Comparison of ENCODE assay signal across 9 cellular contexts in genomic region chr22:35684270-35684700, GRCh38. TPM values are rescaled to one million over a fixed set of nuclear protein-coding genes. Genes with fewer than 3 reads are reported as not detected.
DNase-seq lines count a peak whose midpoint lies in the region; ATAC-seq and TF ChIP-seq lines count a peak whose summit lies in the region.
"Had no signal": no experiment of that assay in that cellular context is flagged by ENCODE, and none has a peak within 500 bp of the region (broad histone marks: within the 10 kb centered on the region; RNA-seq: fewer than 3 reads in every experiment).

No MANE protein-coding gene starts in this region.

- H3K9me3 Mint-ChIP-seq in central memory CD8-positive, alpha-beta T cell: no peaks in the 10 kb centered on the region

- no peaks in the 10 kb centered on the region for H3K36me3 Mint-ChIP-seq in central memory CD8-positive, alpha-beta T cell (ENCODE audit: insufficient read depth)

- no peaks in the 10 kb centered on the region for H3K4me1 ChIP-seq in thyroid gland

- no peak overlapping the region for H3K27ac ChIP-seq in thyroid gland

- intact Hi-C loops in thyroid gland (cut with DNase I): no loop called here

- WGBS in thyroid gland, 2 donors: 38 to 43% methylated on average over 3 of the region's 3 CpGs

- no peak for ATAC-seq in central memory CD8-positive, alpha-beta T cell (replicated peaks; ENCODE audit: extremely low read depth, poor library complexity, severe bottlenecking)
- ATAC-seq in left lobe of liver: peak; percentile 36
- ATAC-seq: activated CD4-positive, alpha-beta T cell treated with anti-CD3 and anti-CD28 coated beads for 36 hours had no signal

- DNase-seq in DMS153 treated with DMSO at 0.1 percent for 48 hours (lab: John Stamatoyannopoulos, UW; ENCODE audit: unreplicated experiment) (peak; percentile 3), NB4 (ENCODE audit: low read depth) (peak; percentile 11), left lobe of liver (ENCODE audit: low spot score) (no peak), thyroid gland (no peak), T1000 (lab: John Stamatoyannopoulos, UW) (no peak)
- DNase-seq in central memory CD8-positive, alpha-beta T cell (ENCODE audit: low spot score in 2 of 2): no peak
- no peak for DNase-seq in stimulated activated CD4-positive, alpha-beta T cell treated with anti-CD3 and anti-CD28 coated beads, Interleukin-4, amount 100 ng/mL, for 24 hours
- DNase-seq in NK-92 treated with Interleukin-12 subunit alpha and Interleukin-12 subunit beta, amount 100 ng/mL, for 24 hours (lab: John Stamatoyannopoulos, UW): no peak
- DNase-seq: activated CD4-positive, alpha-beta T cell treated with anti-CD3 and anti-CD28 coated beads for 36 hours had no signal

- no peaks in the 10 kb centered on the region for H3K9me3 ChIP-seq in thyroid gland

- H3K27ac Mint-ChIP-seq in central memory CD8-positive, alpha-beta T cell (ENCODE audit: low read depth): peak overlapping the region; percentile 0
- H3K27ac Mint-ChIP-seq: activated CD4-positive, alpha-beta T cell treated with anti-CD3 and anti-CD28 coated beads for 36 hours had no signal

- no peak overlapping the region for H3K4me3 Mint-ChIP-seq in central memory CD8-positive, alpha-beta T cell
- H3K4me3 Mint-ChIP-seq: activated CD4-positive, alpha-beta T cell treated with anti-CD3 and anti-CD28 coated beads for 36 hours had no signal

- no peak for TF ChIP-seq POLR2A in NB4 (IDR thresholded peaks at IDR 0.05; ENCODE audit: extremely low read depth, insufficient read length)
- TF ChIP-seq POLR2A in thyroid gland (IDR thresholded peaks at IDR 0.05): no peak

- H3K4me1 Mint-ChIP-seq in central memory CD8-positive, alpha-beta T cell: peaks cover 6% of the 10 kb centered on the region

- H3K4me3 ChIP-seq in NB4 (ENCODE audit: low read depth, low read length) (no peak overlapping the region), thyroid gland (replicated peaks in 1 of 3) (no peak overlapping the region)

- H3K27me3 Mint-ChIP-seq in central memory CD8-positive, alpha-beta T cell: no peaks in the 10 kb centered on the region
- H3K27me3 Mint-ChIP-seq: activated CD4-positive, alpha-beta T cell treated with anti-CD3 and anti-CD28 coated beads for 36 hours had no signal

- H3K36me3 ChIP-seq in thyroid gland: no peaks in the 10 kb centered on the region

- H3K27me3 ChIP-seq in thyroid gland: no peaks in the 10 kb centered on the region

- peak; percentile 4 for TF ChIP-seq CTCF in NB4 (IDR thresholded peaks at IDR 0.05; ENCODE audit: low read depth, low read length)
- no peak for TF ChIP-seq CTCF in thyroid gland (IDR thresholded peaks at IDR 0.05)

RNA-seq across cellular contexts. Expression of gene APOL5, which starts 33.4 kb away (rescaled TPM):
- total RNA-seq in left lobe of liver: not detected
- not detected for total RNA-seq in thyroid gland
- total RNA-seq: activated CD4-positive, alpha-beta T cell treated with anti-CD3 and anti-CD28 coated beads for 36 hours had no signal

RNA-seq across cellular contexts. Expression of gene APOL6, which starts 36.0 kb away (rescaled TPM):
- 31.7 TPM for total RNA-seq in left lobe of liver
- total RNA-seq in thyroid gland: 10 to 100 TPM; 17.2 to 28.7 (median 25.2) TPM

Comparison
In these comparisons a context has a peak if more than half of its experiments do, and no peak if none do; other contexts are left out.
1. DNase-seq: peak in DMS153 treated with DMSO at 0.1 percent for 48 hours (single experiment) and NB4 (single experiment); none in central memory CD8-positive, alpha-beta T cell (0 of 2), left lobe of liver (single experiment), thyroid gland (0 of 2), T1000 (single experiment), stimulated activated CD4-positive, alpha-beta T cell treated with anti-CD3 and anti-CD28 coated beads, Interleukin-4, amount 100 ng/mL, for 24 hours (single experiment) and NK-92 treated with Interleukin-12 subunit alpha and Interleukin-12 subunit beta, amount 100 ng/mL, for 24 hours (single experiment).